ENCODE assay signal across 20 cellular contexts in the genomic region with DNA sequence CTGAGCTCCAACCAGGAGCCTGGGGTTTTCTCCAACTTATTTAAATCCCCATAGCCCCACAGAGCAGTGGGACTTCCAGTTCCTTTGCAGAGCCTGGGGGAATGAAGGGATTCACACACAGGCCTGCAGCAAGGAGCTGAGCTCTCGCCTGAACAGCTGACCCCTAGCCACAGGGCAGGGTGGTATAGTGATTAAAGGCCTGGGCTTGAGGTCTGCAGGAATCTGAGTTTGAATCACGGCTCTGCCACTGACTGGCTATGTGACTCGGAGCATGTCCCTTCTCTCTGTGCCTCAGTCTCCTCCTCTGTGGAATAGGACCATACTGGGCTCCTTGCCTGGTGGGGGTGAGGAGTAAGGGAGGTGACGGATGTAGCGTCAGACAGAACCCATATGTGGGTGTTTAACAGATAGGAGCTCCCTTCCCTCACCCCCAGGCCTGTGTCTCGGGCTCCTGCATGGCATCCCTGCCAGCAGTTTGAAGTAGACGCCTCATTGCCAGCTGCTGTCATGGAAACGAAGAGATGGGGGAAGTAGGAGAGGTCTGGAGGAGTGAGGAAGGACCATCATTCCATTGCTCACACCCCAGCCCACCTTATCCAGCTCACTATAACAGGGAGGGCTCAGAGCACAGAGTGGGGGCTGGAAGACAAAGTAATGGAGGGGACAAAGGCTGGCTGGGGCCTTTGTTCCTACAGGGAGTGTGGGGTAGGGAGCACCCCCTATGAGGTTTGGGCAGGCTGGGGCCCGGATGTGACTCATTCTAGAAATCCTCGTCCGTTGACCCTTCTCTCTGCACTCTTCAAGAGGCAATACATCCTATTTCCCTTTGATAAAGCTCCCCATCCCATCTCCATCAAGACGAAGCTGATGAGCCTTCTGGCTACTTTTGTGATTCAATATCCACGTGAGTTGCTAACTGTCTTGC. TPM values are rescaled to one million over a fixed set of nuclear protein-coding genes. Genes with fewer than 3 reads are reported as not detected.
DNase-seq lines count a peak whose midpoint lies in the region; ATAC-seq, FAIRE-seq and TF ChIP-seq lines count a peak whose summit lies in the region.
"Had no signal": no experiment of that assay in that cellular context is flagged by ENCODE, and none has a peak within 500 bp of the region (broad histone marks: within the 10 kb centered on the region; RNA-seq: fewer than 3 reads in every experiment).

No MANE protein-coding gene starts in this region.

- TF ChIP-seq CTCF in fibroblast of lung (conservative IDR thresholded peaks at IDR 0.05 in 1 of 2, IDR thresholded peaks at IDR 0.05 in 1 of 2; ENCODE audit: low read depth in 1 of 2, low read length in 2 of 2): no peak

- H3K27me3 ChIP-seq in fibroblast of lung (ENCODE audit: control insufficient read depth, insufficient read depth, low read length): no peaks in the 10 kb centered on the region
- H3K27me3 ChIP-seq: BLaER1 treated with 17β-estradiol and CSF1 and Interleukin-3, amounts not matched to agents 10 nM and 100 nM; brain microvascular endothelial cell; upper lobe of right lung had no signal

- peaks cover 14% of the 10 kb centered on the region for H3K4me1 ChIP-seq in fibroblast of lung (ENCODE audit: control insufficient read depth, extremely low read depth, insufficient read depth, low read length)

- no peaks in the 10 kb centered on the region for H3K9me3 ChIP-seq in fibroblast of lung (ENCODE audit: control insufficient read depth, insufficient read depth, low read depth, low read length)
- H3K9me3 ChIP-seq: BLaER1 treated with 17β-estradiol and CSF1 and Interleukin-3, amounts not matched to agents 10 nM and 100 nM; upper lobe of right lung had no signal

- H3K27ac ChIP-seq in fibroblast of lung (ENCODE audit: insufficient read depth, low read length): peak overlapping the region; percentile 17
- H3K27ac ChIP-seq: BLaER1 treated with 17β-estradiol and CSF1 and Interleukin-3, amounts not matched to agents 10 nM and 100 nM; brain microvascular endothelial cell; upper lobe of right lung had no signal

- DNase-seq in NOMO-1 treated with DMSO at 0.1 percent for 48 hours (lab: John Stamatoyannopoulos, UW; ENCODE audit: unreplicated experiment) (peak; percentile 3), NOMO-1 (lab: John Stamatoyannopoulos, UW; ENCODE audit: unreplicated experiment in 2 of 2) (no peak), SW480 (ENCODE audit: low spot score) (peak; percentile 7), fibroblast of lung (ENCODE audit: low read depth in 2 of 2) (peak; percentile 54 to 74), urothelium cell line (ENCODE audit: low spot score) (peak; percentile 60), GOT3 (lab: John Stamatoyannopoulos, UW) (no peak)
- DNase-seq: 8988T; activated CD4-positive, alpha-beta T cell treated with anti-CD3 and anti-CD28 coated beads, Interleukin-2, amount 50 U/mL, for 1 hour; activated naive CD4-positive, alpha-beta T cell treated with anti-CD3 and anti-CD28 coated beads for 36 hours; brain microvascular endothelial cell; effector CD8-positive, alpha-beta T cell; mammary epithelial cell; natural killer cell; NCI-H2029 treated with DMSO at 0.1 percent for 48 hours; upper lobe of right lung had no signal

- no peaks in the 10 kb centered on the region for H3K79me2 ChIP-seq in fibroblast of lung (ENCODE audit: control insufficient read depth, insufficient read depth, low read length)

- no peaks in the 10 kb centered on the region for H4K20me1 ChIP-seq in fibroblast of lung (ENCODE audit: control insufficient read depth, extremely low read depth, insufficient read depth, low read length)

- H2AFZ ChIP-seq in fibroblast of lung (ENCODE audit: low read length): no peak overlapping the region

- H3K4me3 ChIP-seq in fibroblast of lung (replicated peaks in 1 of 4; ENCODE audit: control extremely low read depth in 1 of 4, insufficient read depth in 1 of 4, low read depth in 3 of 4, low read length in 4 of 4): no peak overlapping the region
- H3K4me3 ChIP-seq: BLaER1 treated with 17β-estradiol and CSF1 and Interleukin-3, amounts not matched to agents 10 nM and 100 nM; upper lobe of right lung had no signal

- ATAC-seq in GM18498 (IDR thresholded peaks at IDR 0.05; ENCODE audit: unreplicated experiment) (no peak), HG03139 (IDR thresholded peaks at IDR 0.05; ENCODE audit: unreplicated experiment) (no peak)
- ATAC-seq: natural killer cell had no signal

- H3K9ac ChIP-seq in fibroblast of lung (ENCODE audit: insufficient read depth, low read length): no peak overlapping the region

- H3K36me3 ChIP-seq in fibroblast of lung (ENCODE audit: control insufficient read depth, insufficient read depth, low read length): no peaks in the 10 kb centered on the region
- H3K36me3 ChIP-seq: brain microvascular endothelial cell, upper lobe of right lung had no signal

- H3K4me2 ChIP-seq in fibroblast of lung (ENCODE audit: extremely low read depth, insufficient read depth, low read length): peak overlapping the region; percentile 19

- FAIRE-seq in urothelium cell line (lab: Jason Lieb, UNC): peak; percentile 52
- FAIRE-seq: keratinocyte had no signal

RNA-seq across cellular contexts. Expression of a gene that starts 14.8 kb away (rescaled TPM):
- total RNA-seq in fibroblast of lung: 30.6 and 32.6 TPM in 2 replicates
- 11.2 and 12.6 TPM in 2 replicates for polyA plus RNA-seq in fibroblast of lung
- 7.5 and 8.7 TPM in 2 replicates for polyA plus RNA-seq in fibroblast of lung (2012)
- polyA minus RNA-seq in fibroblast of lung (ENCODE audit: low replicate concordance): 24.5 and 28.1 TPM in 2 replicates
- total RNA-seq: natural killer cell, progenitor cell of endocrine pancreas had no signal

Comparison
In these comparisons a context has a peak if more than half of its experiments do, and no peak if none do; other contexts are left out.
1. DNase-seq: peak in NOMO-1 treated with DMSO at 0.1 percent for 48 hours (single experiment), SW480 (single experiment), fibroblast of lung (2 of 2) and urothelium cell line (single experiment); none in NOMO-1 (0 of 2) and GOT3 (single experiment).